In genomic region chr4:127143460-127144190, GRCh38 we compare ENCODE assay signal across 21 cellular contexts.
DNase-seq lines count a peak whose midpoint lies in the region; ATAC-seq and TF ChIP-seq lines count a peak whose summit lies in the region.
"Had no signal": no experiment of that assay in that cellular context is flagged by ENCODE, and none has a peak within 500 bp of the region (broad histone marks: within the 10 kb centered on the region; RNA-seq: fewer than 3 reads in every experiment).

No MANE protein-coding gene starts in this region.

- no CpG with 5 or more reads among the region's 5 CpGs for WGBS in H9 (ENCODE audit: extremely low coverage, insufficient read length, low lambda C conversion rate)

- no peak for TF ChIP-seq POLR2A in breast epithelium (IDR thresholded peaks at IDR 0.05)

- no peak overlapping the region for H3K14ac ChIP-seq in H9 (ENCODE audit: insufficient read depth, low read length)

- no peaks in the 10 kb centered on the region for H3K79me1 ChIP-seq in H9 (ENCODE audit: insufficient read depth, low read depth, low read length, poor library complexity, severe bottlenecking)

- no peak overlapping the region for H3K56ac ChIP-seq in H9 (ENCODE audit: insufficient read length, low read depth, low read length)

- no peak overlapping the region for H2BK12ac ChIP-seq in H9 (ENCODE audit: insufficient read length, low read depth, low read length)

- DNase-seq in LHCN-M2 (ENCODE audit: low read depth) (peak; percentile 61), breast epithelium (ENCODE audit: low spot score in 2 of 2) (no peak), kidney glomerular epithelial cell (lab: John Stamatoyannopoulos, UW) (peak; percentile 31), H9 (no peak)
- no peak for DNase-seq in stimulated activated CD4-positive, alpha-beta T cell treated with anti-CD3 and anti-CD28 coated beads, Interleukin-1b, Interleukin-23, amount 100 ng/mL, for 48 hours
- no peak for DNase-seq in activated CD8-positive, alpha-beta memory T cell treated with anti-CD3 and anti-CD28 coated beads, Interleukin-2, amount 50 U/mL, for 4 hours
- DNase-seq: activated naive CD4-positive, alpha-beta T cell; COR-L47; endodermal cell; GF-D8; head of caudate nucleus; kidney; naive B cell; NCI-H1105 treated with DMSO at 0.1 percent for 48 hours; NCI-H345 had no signal

- H3T11ph ChIP-seq in H9 (ENCODE audit: low read length), result no peak overlapping the region

- no peak overlapping the region for H2AK5ac ChIP-seq in H9 (ENCODE audit: insufficient read length, low read length)

- H4K5ac ChIP-seq in H9 (ENCODE audit: insufficient read length, low read depth, low read length), result no peak overlapping the region

- H3K36me3 Mint-ChIP-seq in H9 (ENCODE audit: insufficient read depth in 1 of 3, low read depth in 3 of 3), result no peaks in the 10 kb centered on the region
- H3K36me3 Mint-ChIP-seq: naive B cell, WTC11 had no signal

- H2AFZ ChIP-seq in ACC112 (ENCODE audit: low read length, unreplicated experiment), result peak overlapping the region; percentile 58
- no peak overlapping the region for H2AFZ ChIP-seq in H9 (ENCODE audit: low read length)

- no peak overlapping the region for H3K9ac ChIP-seq in H9 (ENCODE audit: extremely low read depth, insufficient read length, low read length)

- no peak overlapping the region for H3K27ac Mint-ChIP-seq in H9
- H3K27ac Mint-ChIP-seq: endodermal cell, naive B cell, progenitor cell of endocrine pancreas, WTC11 had no signal

- ATAC-seq in HG02884 (IDR thresholded peaks at IDR 0.05; ENCODE audit: unreplicated experiment), result no peak
- ATAC-seq: K562, WTC11 had no signal

- no peaks in the 10 kb centered on the region for H3K9me3 ChIP-seq in breast epithelium
- H3K9me3 ChIP-seq in H9 (ENCODE audit: control insufficient read depth, low read depth, low read length), result no peaks in the 10 kb centered on the region

- H3K23me2 ChIP-seq in H9 (ENCODE audit: insufficient read length, low read depth, low read length, poor library complexity, severe bottlenecking), result no peaks in the 10 kb centered on the region

- no peak for TF ChIP-seq CTCF in breast epithelium (IDR thresholded peaks at IDR 0.05)
- TF ChIP-seq CTCF in H9 (conservative IDR thresholded peaks at IDR 0.05), result no peak

- no peaks in the 10 kb centered on the region for H4K20me1 ChIP-seq in H9 (ENCODE audit: control insufficient read depth, insufficient read depth, insufficient read length)

- H3K27me3 ChIP-seq in ACC112 (ENCODE audit: insufficient read depth, low read length) (no peaks in the 10 kb centered on the region), breast epithelium (no peaks in the 10 kb centered on the region), H9 (ENCODE audit: insufficient read depth, low read length) (no peaks in the 10 kb centered on the region)
- H3K27me3 ChIP-seq: cardiac muscle cell had no signal

- no peak overlapping the region for H3K18ac ChIP-seq in H9 (ENCODE audit: insufficient read length, low read depth, low read length)

- H3K4me3 ChIP-seq in ACC112 (ENCODE audit: low read depth, low read length) (no peak overlapping the region), breast epithelium (no peak overlapping the region)
- H3K4me3 ChIP-seq: cardiac muscle cell, K562 had no signal

- H3K23ac ChIP-seq in H9 (ENCODE audit: insufficient read length, low read depth, low read length), result no peak overlapping the region

- H4K8ac ChIP-seq in H9 (replicated peaks; ENCODE audit: insufficient read length, low read depth, low read length), result no peak overlapping the region

- H3K79me2 ChIP-seq in ACC112 (ENCODE audit: control insufficient read depth, insufficient read depth, low read length, unreplicated experiment) (no peaks in the 10 kb centered on the region), H9 (ENCODE audit: insufficient read depth, low read length) (no peaks in the 10 kb centered on the region)

- H2BK20ac ChIP-seq in H9 (ENCODE audit: low read depth, low read length, poor library complexity, severe bottlenecking), result no peak overlapping the region

- H3K4ac ChIP-seq in H9 (ENCODE audit: low read depth, low read length), result no peak overlapping the region

- H3K36me3 ChIP-seq in ACC112 (ENCODE audit: insufficient read depth, low read length) (no peaks in the 10 kb centered on the region), breast epithelium (no peaks in the 10 kb centered on the region)
- H3K36me3 ChIP-seq: cardiac muscle cell had no signal

- H2BK5ac ChIP-seq in H9 (ENCODE audit: insufficient read length, low read length), result no peak overlapping the region

- peaks cover 5 to 7% of the 10 kb centered on the region in 2 experiments; a peak in 3 of 4 replicates for H3K4me1 Mint-ChIP-seq in H9
- H3K4me1 Mint-ChIP-seq: naive B cell had no signal

- no peak overlapping the region for H4K91ac ChIP-seq in H9 (ENCODE audit: insufficient read length, low read depth, low read length)

- no peaks in the 10 kb centered on the region for H3K9me3 Mint-ChIP-seq in H9
- H3K9me3 Mint-ChIP-seq: endodermal cell, WTC11 had no signal

- H3K4me1 ChIP-seq in ACC112 (ENCODE audit: control insufficient read depth, insufficient read depth, low read length, unreplicated experiment), result peaks cover 28% of the 10 kb centered on the region
- H3K4me1 ChIP-seq in breast epithelium, result no peaks in the 10 kb centered on the region
- no peaks in the 10 kb centered on the region for H3K4me1 ChIP-seq in H9 (ENCODE audit: insufficient read depth, low read length)

- no peak overlapping the region for H2BK15ac ChIP-seq in H9 (ENCODE audit: low read depth, low read length)

- intact Hi-C loops in breast epithelium (cut with DNase I; ENCODE audit: low total_unique reads), result no loop called here

- no peak overlapping the region for H3K4me2 ChIP-seq in H9 (ENCODE audit: insufficient read depth, insufficient read length, low read length)

- no peak overlapping the region for H3K4me3 Mint-ChIP-seq in H9
- H3K4me3 Mint-ChIP-seq: endodermal cell, naive B cell, WTC11 had no signal

- H3K27ac ChIP-seq in ACC112 (ENCODE audit: low read depth, low read length) (peak overlapping the region; percentile 55), breast epithelium (peak overlapping the region; percentile 32 to 60), H9 (ENCODE audit: insufficient read length, low read depth, low read length) (no peak overlapping the region)
- H3K27ac ChIP-seq: cardiac muscle cell had no signal

- no peak overlapping the region for H2BK120ac ChIP-seq in H9 (ENCODE audit: low read depth, low read length, poor library complexity, severe bottlenecking)

- H3K27me3 Mint-ChIP-seq in H9 (ENCODE audit: low read depth), result no peaks in the 10 kb centered on the region
- H3K27me3 Mint-ChIP-seq: naive B cell, progenitor cell of endocrine pancreas had no signal

Comparison
In these comparisons a context has a peak if more than half of its experiments do, and no peak if none do; other contexts are left out.
1. DNase-seq: peak in LHCN-M2 (single experiment) and kidney glomerular epithelial cell (single experiment); none in breast epithelium (0 of 2), stimulated activated CD4-positive, alpha-beta T cell treated with anti-CD3 and anti-CD28 coated beads, Interleukin-1b, Interleukin-23, amount 100 ng/mL, for 48 hours (single experiment), H9 (single experiment) and activated CD8-positive, alpha-beta memory T cell treated with anti-CD3 and anti-CD28 coated beads, Interleukin-2, amount 50 U/mL, for 4 hours (single experiment).